Comparison of ENCODE assay signal across 26 cellular contexts in the genomic region with DNA sequence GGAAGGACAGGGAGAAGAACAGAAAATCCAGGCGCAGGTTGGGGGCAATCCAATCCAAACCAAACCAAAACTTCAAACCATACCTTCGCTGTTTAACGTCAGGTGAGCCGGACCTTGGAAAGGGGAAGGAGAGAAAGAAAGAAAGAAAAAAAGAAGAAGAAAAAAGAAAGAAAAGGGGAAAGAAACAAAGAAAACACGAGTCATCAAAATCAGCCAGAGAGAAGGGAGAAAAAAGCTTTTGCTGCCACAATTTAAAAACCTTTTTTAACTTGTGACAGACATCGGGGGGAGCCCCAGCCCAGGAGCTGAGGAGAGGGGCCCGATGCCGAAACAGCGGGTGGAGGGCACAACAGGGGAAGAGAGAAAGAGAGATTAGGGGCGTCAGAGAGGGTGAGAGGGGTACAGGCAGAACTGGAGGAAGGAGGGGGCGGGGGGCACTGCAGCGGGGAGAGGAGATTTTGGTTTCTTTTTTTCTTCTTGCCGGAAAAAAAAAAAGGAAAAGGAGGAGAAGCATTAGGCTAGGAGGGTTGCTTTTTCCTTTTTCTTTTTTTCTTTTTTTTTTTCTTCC. TPM values are rescaled to one million over a fixed set of nuclear protein-coding genes. Genes with fewer than 3 reads are reported as not detected.
DNase-seq lines count a peak whose midpoint lies in the region; ATAC-seq and TF ChIP-seq lines count a peak whose summit lies in the region.
"Had no signal": no experiment of that assay in that cellular context is flagged by ENCODE, and none has a peak within 500 bp of the region (broad histone marks: within the 10 kb centered on the region; RNA-seq: fewer than 3 reads in every experiment).

No MANE protein-coding gene starts in this region.

- peak overlapping the region; percentile 16; the same call in 1 of the 2 replicates for H3K4me3 ChIP-seq in iPS-20b (ENCODE audit: low read length)
- no peak overlapping the region for H3K4me3 ChIP-seq in upper lobe of right lung
- H3K4me3 ChIP-seq: ascending aorta, esophagus muscularis mucosa, gastroesophageal sphincter, GM12878, GM23248 had no signal

- no peak overlapping the region for H3K9ac ChIP-seq in iPS-20b (ENCODE audit: low read depth, low read length)
- H3K9ac ChIP-seq: GM23248, parathyroid adenoma had no signal

- H3K27me3 ChIP-seq in iPS-20b (ENCODE audit: insufficient read depth, low read length), result peaks cover 37% of the 10 kb centered on the region
- H3K27me3 ChIP-seq in upper lobe of right lung, result peaks cover 24% of the 10 kb centered on the region
- H3K27me3 ChIP-seq: ascending aorta had no signal

- no peak overlapping the region for H3K27ac Mint-ChIP-seq in activated naive CD4-positive, alpha-beta T cell treated with anti-CD3 and anti-CD28 coated beads, Interleukin-2, amount 50 U/mL, for 24 hours
- peak overlapping the region; percentile 11 for H3K27ac Mint-ChIP-seq in T-helper 17 cell
- H3K27ac Mint-ChIP-seq: activated B cell treated with CpG ODN at 0.5 μM for 24 hours had no signal

- DNase-seq in activated naive CD4-positive, alpha-beta T cell treated with anti-CD3 and anti-CD28 coated beads, Interleukin-2, amount 50 U/mL, for 16 hours, result no peak
- DNase-seq in T-helper 17 cell (no peak), upper lobe of right lung (peak; percentile 31), NCI-H82 treated with DMSO at 0.1 percent for 48 hours (lab: John Stamatoyannopoulos, UW; ENCODE audit: unreplicated experiment) (no peak)
- DNase-seq: activated B cell treated with CpG ODN at 0.5 μM for 24 hours; activated gamma-delta T cell; effector CD4-positive, alpha-beta T cell; GM23248; kidney glomerular epithelial cell; mammary epithelial cell; NCI-H1694; NCI-H226; stimulated activated CD4-positive, alpha-beta T cell treated with anti-CD3 and anti-CD28 coated beads, Interleukin-15, amount 100 ng/mL, for 24 hours; T-helper 9 cell had no signal

- peaks cover 4% of the 10 kb centered on the region; the same call in 1 of the 2 replicates for H3K4me1 ChIP-seq in iPS-20b (ENCODE audit: insufficient read depth, low read length)
- peaks cover 5% of the 10 kb centered on the region for H3K4me1 ChIP-seq in upper lobe of right lung
- H3K4me1 ChIP-seq: parathyroid adenoma had no signal

- intact Hi-C loops in upper lobe of right lung (cut with DNase I), result no loop called here

- ATAC-seq in T-helper 17 cell (no peak), upper lobe of right lung (no peak), HG03139 (IDR thresholded peaks at IDR 0.05; ENCODE audit: unreplicated experiment) (no peak), HG03378 (IDR thresholded peaks at IDR 0.05; ENCODE audit: unreplicated experiment) (no peak)
- ATAC-seq: gastroesophageal sphincter, GM12878, sciatic nerve had no signal

- H3K9me3 ChIP-seq in T-helper 17 cell (ENCODE audit: control insufficient read depth, low read length, poor library complexity, severe bottlenecking) (no peaks in the 10 kb centered on the region), iPS-20b (ENCODE audit: insufficient read depth, low read depth, low read length) (no peaks in the 10 kb centered on the region), upper lobe of right lung (no peaks in the 10 kb centered on the region)
- H3K9me3 ChIP-seq: ascending aorta, esophagus muscularis mucosa, gastroesophageal sphincter had no signal

- H3K36me3 Mint-ChIP-seq in activated naive CD4-positive, alpha-beta T cell treated with anti-CD3 and anti-CD28 coated beads, Interleukin-2, amount 50 U/mL, for 24 hours, result no peaks in the 10 kb centered on the region
- peaks cover 11% of the 10 kb centered on the region for H3K36me3 Mint-ChIP-seq in T-helper 17 cell (ENCODE audit: low read depth)

- H3K4me1 Mint-ChIP-seq in activated naive CD4-positive, alpha-beta T cell treated with anti-CD3 and anti-CD28 coated beads, Interleukin-2, amount 50 U/mL, for 24 hours, result peaks cover 24% of the 10 kb centered on the region
- peaks cover 21% of the 10 kb centered on the region for H3K4me1 Mint-ChIP-seq in T-helper 17 cell

- H3K36me3 ChIP-seq in iPS-20b (ENCODE audit: insufficient read depth, low read depth, low read length), result no peaks in the 10 kb centered on the region
- no peaks in the 10 kb centered on the region for H3K36me3 ChIP-seq in upper lobe of right lung
- H3K36me3 ChIP-seq: ascending aorta, esophagus muscularis mucosa, gastroesophageal sphincter had no signal

- TF ChIP-seq CTCF in upper lobe of right lung (IDR thresholded peaks at IDR 0.05), result no peak

- no peaks in the 10 kb centered on the region for H3K9me3 Mint-ChIP-seq in activated naive CD4-positive, alpha-beta T cell treated with anti-CD3 and anti-CD28 coated beads, Interleukin-2, amount 50 U/mL, for 24 hours
- H3K9me3 Mint-ChIP-seq: activated B cell treated with CpG ODN at 0.5 μM for 24 hours; central memory CD8-positive, alpha-beta T cell had no signal

- peaks cover 7% of the 10 kb centered on the region for H3K27me3 Mint-ChIP-seq in activated naive CD4-positive, alpha-beta T cell treated with anti-CD3 and anti-CD28 coated beads, Interleukin-2, amount 50 U/mL, for 24 hours
- peaks cover 65% of the 10 kb centered on the region for H3K27me3 Mint-ChIP-seq in T-helper 17 cell

- H3K27ac ChIP-seq in iPS-20b (ENCODE audit: low read length) (no peak overlapping the region), upper lobe of right lung (no peak overlapping the region)
- H3K27ac ChIP-seq: ascending aorta, esophagus muscularis mucosa, gastroesophageal sphincter, GM23248, parathyroid adenoma had no signal

- H3K4me3 Mint-ChIP-seq in activated naive CD4-positive, alpha-beta T cell treated with anti-CD3 and anti-CD28 coated beads, Interleukin-2, amount 50 U/mL, for 24 hours, result peak overlapping the region; percentile 45
- H3K4me3 Mint-ChIP-seq in T-helper 17 cell, result peak overlapping the region; percentile 73
- H3K4me3 Mint-ChIP-seq: activated B cell treated with CpG ODN at 0.5 μM for 24 hours; central memory CD8-positive, alpha-beta T cell had no signal

RNA-seq across cellular contexts. Expression of a gene that starts 30.1 kb away (rescaled TPM):
- under 1 TPM; 0.21 to 0.32 TPM for total RNA-seq in T-helper 17 cell
- total RNA-seq in upper lobe of right lung, result 0.72 TPM

RNA-seq across cellular contexts. Expression of a gene that starts 51.1 kb away (rescaled TPM):
- 100 to 1,000 TPM; 464 to 502 TPM for total RNA-seq in T-helper 17 cell
- total RNA-seq in upper lobe of right lung, result 27.6 TPM
- total RNA-seq: GM23248, SK-MEL-5 had no signal

Comparison
In these comparisons a context has a peak if more than half of its experiments do, and no peak if none do; other contexts are left out.
1. RNA of a gene that starts 51.1 kb away (total RNA-seq): 464 to 502 TPM in T-helper 17 cell; 27.6 TPM in upper lobe of right lung (single experiment); every median in the first group is over 10 times any median in the second.